ENCODE assay signal across 16 cellular contexts in genomic region chr2:39265315-39265714, GRCh38. TPM values are rescaled to one million over a fixed set of nuclear protein-coding genes. Genes with fewer than 3 reads are reported as not detected.
A peak's percentile ranks its signal among the peaks of the same experiment; 100 is the strongest.
DNase-seq lines count a peak whose midpoint lies in the region; ATAC-seq and TF ChIP-seq lines count a peak whose summit lies in the region.
"Had no signal": no experiment of that assay in that cellular context is flagged by ENCODE, and none has a peak within 500 bp of the region (broad histone marks: within the 10 kb centered on the region; RNA-seq: fewer than 3 reads in every experiment).

No MANE protein-coding gene starts in this region.

- H3K36me3 ChIP-seq in Loucy (ENCODE audit: insufficient read depth, low read length) = no peaks in the 10 kb centered on the region; the same call in 1 of the 2 replicates
- H3K36me3 ChIP-seq in OCI-LY1 (ENCODE audit: insufficient read depth, low read length) = peaks cover 9% of the 10 kb centered on the region
- H3K36me3 ChIP-seq in esophagus muscularis mucosa = peaks cover 13 to 51% (median 36%) of the 10 kb centered on the region in 4 donors
- peaks cover 19% of the 10 kb centered on the region for H3K36me3 ChIP-seq in suprapubic skin
- H3K36me3 ChIP-seq: neutrophil had no signal

- intact Hi-C loops in left colon (cut with DNase I, micrococcal nuclease) = no loop called here
- intact Hi-C loops in esophagus muscularis mucosa (cut with DNase I) = no loop called here
- intact Hi-C loops in dorsolateral prefrontal cortex (cut with DNase I) = no loop called here

- H3K79me2 ChIP-seq in Loucy (ENCODE audit: insufficient read depth, low read length) (no peaks in the 10 kb centered on the region), OCI-LY1 (ENCODE audit: insufficient read depth, low read length) (no peaks in the 10 kb centered on the region)

- H3K4me3 ChIP-seq in Loucy (ENCODE audit: low read length, poor library complexity, severe bottlenecking) = peak overlapping the region; percentile 35
- peak overlapping the region; percentile 32 for H3K4me3 ChIP-seq in OCI-LY1 (ENCODE audit: low read depth, low read length, poor library complexity, severe bottlenecking)
- no peak overlapping the region for H3K4me3 ChIP-seq in esophagus muscularis mucosa
- H3K4me3 ChIP-seq in suprapubic skin = no peak overlapping the region
- no peak overlapping the region for H3K4me3 ChIP-seq in dorsolateral prefrontal cortex
- H3K4me3 ChIP-seq: sigmoid colon had no signal

- H3F3A ChIP-seq in Loucy (ENCODE audit: low read depth) (0 out of 2 replicates have a peak, but pooled peaks cover 4% of the 10 kb centered on the region), OCI-LY1 (ENCODE audit: insufficient read depth, low read length) (peaks cover 5% of the 10 kb centered on the region; the same call in 1 of the 2 replicates)

- H2AFZ ChIP-seq in Loucy (ENCODE audit: low read length) (no peak overlapping the region), OCI-LY1 (ENCODE audit: low read length) (no peak overlapping the region; the same call in 1 of the 2 replicates)

- peak overlapping the region; percentile 57 for H3K4me2 ChIP-seq in Loucy (ENCODE audit: low read depth, low read length, poor library complexity, severe bottlenecking)
- peak overlapping the region; percentile 62 for H3K4me2 ChIP-seq in OCI-LY1 (ENCODE audit: low read length)

- TF ChIP-seq EP300 in esophagus muscularis mucosa (IDR thresholded peaks at IDR 0.05) (no peak), suprapubic skin (IDR thresholded peaks at IDR 0.05) (no peak)

- ATAC-seq in left colon (peak; percentile 47), GM18907 (IDR thresholded peaks at IDR 0.05; ENCODE audit: unreplicated experiment) (no peak)

- H3K27me3 ChIP-seq in Loucy (ENCODE audit: insufficient read depth, low read length, poor library complexity, severe bottlenecking) (no peaks in the 10 kb centered on the region), OCI-LY1 (ENCODE audit: insufficient read depth, low read length) (no peaks in the 10 kb centered on the region), esophagus muscularis mucosa (no peaks in the 10 kb centered on the region), suprapubic skin (no peaks in the 10 kb centered on the region), dorsolateral prefrontal cortex (no peaks in the 10 kb centered on the region)
- H3K27me3 ChIP-seq: neutrophil, sigmoid colon had no signal

- 95% methylated on average over 2 of the region's 2 CpGs for WGBS in esophagus muscularis mucosa
- 91% methylated on average over 2 of the region's 2 CpGs for WGBS in suprapubic skin

- peak overlapping the region; percentile 96 for H3K27ac ChIP-seq in OCI-LY1 (ENCODE audit: low read depth, low read length, poor library complexity, severe bottlenecking)
- no peak overlapping the region for H3K27ac ChIP-seq in esophagus muscularis mucosa (replicated peaks in 1 of 4)
- H3K27ac ChIP-seq in suprapubic skin = no peak overlapping the region
- no peak overlapping the region for H3K27ac ChIP-seq in dorsolateral prefrontal cortex
- H3K27ac ChIP-seq: neutrophil, sigmoid colon had no signal

- TF ChIP-seq CTCF in Loucy (conservative IDR thresholded peaks at IDR 0.05; ENCODE audit: low read length) (no peak), OCI-LY1 (IDR thresholded peaks at IDR 0.05; ENCODE audit: low read length) (no peak), esophagus muscularis mucosa (IDR thresholded peaks at IDR 0.05) (no peak), suprapubic skin (IDR thresholded peaks at IDR 0.05) (no peak), dorsolateral prefrontal cortex (IDR thresholded peaks at IDR 0.05 in 54 of 56, conservative IDR thresholded peaks at IDR 0.05 in 2 of 56; ENCODE audit: low read depth in 1 of 56, partially characterized antibody in 56 of 56) (no peak)

- peaks cover 26% of the 10 kb centered on the region for H3K4me1 ChIP-seq in Loucy (ENCODE audit: insufficient read depth, low read length, poor library complexity, severe bottlenecking)
- peaks cover 37% of the 10 kb centered on the region for H3K4me1 ChIP-seq in OCI-LY1 (ENCODE audit: insufficient read depth, low read length, severe bottlenecking)
- H3K4me1 ChIP-seq in esophagus muscularis mucosa = no peaks in the 10 kb centered on the region
- no peaks in the 10 kb centered on the region for H3K4me1 ChIP-seq in suprapubic skin

- TF ChIP-seq POLR2A in esophagus muscularis mucosa (IDR thresholded peaks at IDR 0.05; ENCODE audit: low read depth) (no peak), suprapubic skin (IDR thresholded peaks at IDR 0.05) (no peak)

- DNase-seq in DMS153 treated with DMSO at 0.1 percent for 48 hours (lab: John Stamatoyannopoulos, UW; ENCODE audit: unreplicated experiment) = peak; percentile 47
- no peak for DNase-seq in left colon
- DNase-seq in esophagus muscularis mucosa (ENCODE audit: extremely low spot score) = no peak
- DNase-seq in suprapubic skin (ENCODE audit: low spot score in 2 of 2) = no peak
- no peak for DNase-seq in dorsolateral prefrontal cortex
- DNase-seq: activated CD4-positive, alpha-beta T cell treated with anti-CD3 and anti-CD28 coated beads for 4 hours; activated T-cell treated with anti-CD3 and anti-CD28 coated beads, Interleukin-2, amount 50 U/mL, for 1 hour; amygdala; DMS53; erythroblast; NCI-H1092 treated with DMSO at 0.1 percent for 48 hours; sigmoid colon had no signal

- no peaks in the 10 kb centered on the region for H3K9me2 ChIP-seq in Loucy (replicated peaks; ENCODE audit: low read depth, low read length)
- no peaks in the 10 kb centered on the region for H3K9me2 ChIP-seq in OCI-LY1 (ENCODE audit: low read depth, low read length)

- no peaks in the 10 kb centered on the region for H4K20me1 ChIP-seq in Loucy (ENCODE audit: insufficient read depth, low read length, poor library complexity, severe bottlenecking)
- H4K20me1 ChIP-seq in OCI-LY1 (ENCODE audit: insufficient read depth, low read length) = no peaks in the 10 kb centered on the region

- H3K9ac ChIP-seq in Loucy (ENCODE audit: low read depth, low read length, poor library complexity, severe bottlenecking) = peak overlapping the region; percentile 39
- peak overlapping the region; percentile 56 for H3K9ac ChIP-seq in OCI-LY1 (ENCODE audit: low read length)

- no peaks in the 10 kb centered on the region for H3K9me3 ChIP-seq in Loucy (ENCODE audit: insufficient read depth, low read depth, low read length)
- no peaks in the 10 kb centered on the region for H3K9me3 ChIP-seq in OCI-LY1 (ENCODE audit: low read length)
- H3K9me3 ChIP-seq in esophagus muscularis mucosa = no peaks in the 10 kb centered on the region
- no peaks in the 10 kb centered on the region for H3K9me3 ChIP-seq in suprapubic skin
- H3K9me3 ChIP-seq: neutrophil, sigmoid colon had no signal

RNA-seq across cellular contexts. Expression of gene CDKL4, which starts 21.5 kb away (rescaled TPM):
- total RNA-seq in left colon (under 1 TPM in 1 of 2 donors, not detected in 1; 0.78 TPM), esophagus muscularis mucosa (1 to 10 TPM in 2 of 4 donors, under 1 TPM in 2; 0.40 to 3.7 (median 1.1) TPM), suprapubic skin (1 to 10 TPM in 1 of 4 donors, under 1 TPM in 1, not detected in 2; 0.48 to 1.5 TPM), dorsolateral prefrontal cortex (1 to 10 TPM in 105 of 120 experiments, under 1 TPM in 13, not detected in 2; 0.67 to 5.2 (median 2.1) TPM)

Comparison
In these comparisons a context has a peak if more than half of its experiments do, and no peak if none do; other contexts are left out.
1. H3K4me3 ChIP-seq: peak in Loucy (single experiment) and OCI-LY1 (single experiment); none in esophagus muscularis mucosa (0 of 4), suprapubic skin (single experiment) and dorsolateral prefrontal cortex (0 of 59).